1 cellular context compared by ENCODE assay signal in genomic region chr2:217979151-217979811, GRCh38.
TF ChIP-seq lines count a peak whose summit lies in the region.

No MANE protein-coding gene starts in this region.

TF ChIP-seq in HEK293, 187 proteins besides CTCF, POLR2A, EP300 and RAD21 (continued from another document):
- TF ChIP-seq EGR2 (tag by site-specific recombination; IDR thresholded peaks at IDR 0.05; ENCODE audit: low read depth) (peak; percentile 95), KLF1 (tag by site-specific recombination; IDR thresholded peaks at IDR 0.05) (peak; percentile 63), REST (tag by site-specific recombination; IDR thresholded peaks at IDR 0.05) (no peak), ZNF112 (tag by site-specific recombination; IDR thresholded peaks at IDR 0.05) (no peak), ZSCAN30 (tag by site-specific recombination; IDR thresholded peaks at IDR 0.05) (no peak), ZNF677 (tag by site-specific recombination; IDR thresholded peaks at IDR 0.05) (no peak), HOXD13 (CRISPR knock-in tag; IDR thresholded peaks at IDR 0.05; ENCODE audit: borderline replicate concordance) (no peak), ZNF473 (tag by site-specific recombination; IDR thresholded peaks at IDR 0.05) (no peak), ZFHX2 (tag by site-specific recombination; conservative IDR thresholded peaks at IDR 0.05) (peak; percentile 97), ZNF114 (tag by site-specific recombination; IDR thresholded peaks at IDR 0.05) (no peak), ZNF837 (tag by site-specific recombination; IDR thresholded peaks at IDR 0.05) (no peak), ZNF626 (tag by site-specific recombination; IDR thresholded peaks at IDR 0.05) (no peak), ZNF548 (tag by site-specific recombination; IDR thresholded peaks at IDR 0.05) (no peak), ZNF510 (tag by site-specific recombination; IDR thresholded peaks at IDR 0.05; ENCODE audit: insufficient replicate concordance) (no peak), ZNF140 (tag by site-specific recombination; IDR thresholded peaks at IDR 0.05) (no peak), ZNF341 (tag by site-specific recombination; IDR thresholded peaks at IDR 0.05; ENCODE audit: low read depth) (no peak), ZNF211 (tag by site-specific recombination; IDR thresholded peaks at IDR 0.05; ENCODE audit: low read depth) (no peak), MZF1 (tag by site-specific recombination; IDR thresholded peaks at IDR 0.05; ENCODE audit: borderline replicate concordance) (no peak), ATF2 (tag by site-specific recombination; IDR thresholded peaks at IDR 0.05; ENCODE audit: low read depth) (no peak), GLIS1 (tag by site-specific recombination; IDR thresholded peaks at IDR 0.05) (peak; percentile 73), ZNF585B (tag by site-specific recombination; IDR thresholded peaks at IDR 0.05) (no peak), ZNF571 (tag by site-specific recombination; IDR thresholded peaks at IDR 0.05) (no peak)
- TF ChIP-seq, protein P1, sequence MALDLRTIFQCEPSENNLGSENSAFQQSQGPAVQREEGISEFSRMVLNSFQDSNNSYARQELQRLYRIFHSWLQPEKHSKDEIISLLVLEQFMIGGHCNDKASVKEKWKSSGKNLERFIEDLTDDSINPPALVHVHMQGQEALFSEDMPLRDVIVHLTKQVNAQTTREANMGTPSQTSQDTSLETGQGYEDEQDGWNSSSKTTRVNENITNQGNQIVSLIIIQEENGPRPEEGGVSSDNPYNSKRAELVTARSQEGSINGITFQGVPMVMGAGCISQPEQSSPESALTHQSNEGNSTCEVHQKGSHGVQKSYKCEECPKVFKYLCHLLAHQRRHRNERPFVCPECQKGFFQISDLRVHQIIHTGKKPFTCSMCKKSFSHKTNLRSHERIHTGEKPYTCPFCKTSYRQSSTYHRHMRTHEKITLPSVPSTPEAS (tag by site-specific recombination; IDR thresholded peaks at IDR 0.05) = 0 out of 2 replicates have a peak, but pooled peaks have one; percentile 19
- TF ChIP-seq, protein P2, sequence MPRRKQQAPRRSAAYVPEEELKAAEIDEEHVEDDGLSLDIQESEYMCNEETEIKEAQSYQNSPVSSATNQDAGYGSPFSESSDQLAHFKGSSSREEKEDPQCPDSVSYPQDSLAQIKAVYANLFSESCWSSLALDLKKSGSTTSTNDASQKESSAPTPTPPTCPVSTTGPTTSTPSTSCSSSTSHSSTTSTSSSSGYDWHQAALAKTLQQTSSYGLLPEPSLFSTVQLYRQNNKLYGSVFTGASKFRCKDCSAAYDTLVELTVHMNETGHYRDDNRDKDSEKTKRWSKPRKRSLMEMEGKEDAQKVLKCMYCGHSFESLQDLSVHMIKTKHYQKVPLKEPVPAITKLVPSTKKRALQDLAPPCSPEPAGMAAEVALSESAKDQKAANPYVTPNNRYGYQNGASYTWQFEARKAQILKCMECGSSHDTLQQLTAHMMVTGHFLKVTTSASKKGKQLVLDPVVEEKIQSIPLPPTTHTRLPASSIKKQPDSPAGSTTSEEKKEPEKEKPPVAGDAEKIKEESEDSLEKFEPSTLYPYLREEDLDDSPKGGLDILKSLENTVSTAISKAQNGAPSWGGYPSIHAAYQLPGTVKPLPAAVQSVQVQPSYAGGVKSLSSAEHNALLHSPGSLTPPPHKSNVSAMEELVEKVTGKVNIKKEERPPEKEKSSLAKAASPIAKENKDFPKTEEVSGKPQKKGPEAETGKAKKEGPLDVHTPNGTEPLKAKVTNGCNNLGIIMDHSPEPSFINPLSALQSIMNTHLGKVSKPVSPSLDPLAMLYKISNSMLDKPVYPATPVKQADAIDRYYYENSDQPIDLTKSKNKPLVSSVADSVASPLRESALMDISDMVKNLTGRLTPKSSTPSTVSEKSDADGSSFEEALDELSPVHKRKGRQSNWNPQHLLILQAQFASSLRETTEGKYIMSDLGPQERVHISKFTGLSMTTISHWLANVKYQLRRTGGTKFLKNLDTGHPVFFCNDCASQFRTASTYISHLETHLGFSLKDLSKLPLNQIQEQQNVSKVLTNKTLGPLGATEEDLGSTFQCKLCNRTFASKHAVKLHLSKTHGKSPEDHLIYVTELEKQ (tag by site-specific recombination; IDR thresholded peaks at IDR 0.05; ENCODE audit: borderline replicate concordance) = no peak
